In the genomic region with DNA sequence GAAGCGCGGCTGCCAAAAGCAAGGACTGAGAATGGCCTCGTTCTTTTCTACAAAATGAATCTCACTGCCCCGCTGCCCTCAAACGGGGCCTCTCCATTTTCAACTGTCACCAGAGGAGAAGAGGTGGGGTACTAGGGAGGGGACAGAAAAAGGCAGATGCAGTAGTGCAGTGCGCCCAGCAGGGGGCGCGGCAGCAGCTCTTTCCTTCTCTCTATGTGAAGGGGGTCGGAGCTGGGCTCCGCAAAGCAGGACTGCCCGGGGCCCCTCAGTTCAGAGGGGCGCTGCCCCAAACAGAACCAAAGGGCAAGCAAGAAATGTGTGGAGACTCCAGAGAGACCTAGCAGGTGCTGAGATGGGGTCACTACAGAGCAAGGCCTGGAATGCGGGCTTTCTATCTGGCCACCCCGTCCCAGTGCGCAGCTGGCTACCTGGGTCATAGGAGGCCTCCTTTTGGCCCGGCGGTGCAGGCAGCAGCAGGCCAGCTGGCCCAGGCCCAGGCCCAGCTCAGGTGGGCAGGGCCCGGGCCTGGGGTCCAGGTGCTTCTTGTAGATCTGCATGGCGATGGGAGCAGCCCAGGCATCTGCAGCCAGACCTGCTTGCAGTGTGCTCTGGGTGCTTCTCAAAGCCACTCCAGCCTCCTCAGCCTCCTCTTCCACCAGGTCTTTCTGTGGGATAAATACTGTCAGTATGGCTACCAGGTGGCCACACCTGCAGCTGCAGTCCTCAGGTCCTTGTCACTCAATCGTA, we compare ENCODE assay signal across 1 cellular context.
TF ChIP-seq lines count a peak whose summit lies in the region.

No MANE protein-coding gene starts in this region.

TF ChIP-seq in GM23338, 12 proteins besides CTCF, POLR2A, EP300 and RAD21 (continued from another document):
- TF ChIP-seq, protein P1, sequence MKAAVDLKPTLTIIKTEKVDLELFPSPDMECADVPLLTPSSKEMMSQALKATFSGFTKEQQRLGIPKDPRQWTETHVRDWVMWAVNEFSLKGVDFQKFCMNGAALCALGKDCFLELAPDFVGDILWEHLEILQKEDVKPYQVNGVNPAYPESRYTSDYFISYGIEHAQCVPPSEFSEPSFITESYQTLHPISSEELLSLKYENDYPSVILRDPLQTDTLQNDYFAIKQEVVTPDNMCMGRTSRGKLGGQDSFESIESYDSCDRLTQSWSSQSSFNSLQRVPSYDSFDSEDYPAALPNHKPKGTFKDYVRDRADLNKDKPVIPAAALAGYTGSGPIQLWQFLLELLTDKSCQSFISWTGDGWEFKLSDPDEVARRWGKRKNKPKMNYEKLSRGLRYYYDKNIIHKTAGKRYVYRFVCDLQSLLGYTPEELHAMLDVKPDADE (IDR thresholded peaks at IDR 0.05), result no peak
- TF ChIP-seq CREB1 (CRISPR knock-in tag; IDR thresholded peaks at IDR 0.05; ENCODE audit: low read depth), result no peak
- no peak for TF ChIP-seq JUNB (IDR thresholded peaks at IDR 0.05; ENCODE audit: unreplicated experiment)
